9 cellular contexts compared by ENCODE assay signal in genomic region chr16:4081577-4082021, GRCh38. TPM values are rescaled to one million over a fixed set of nuclear protein-coding genes. Genes with fewer than 3 reads are reported as not detected.
DNase-seq lines count a peak whose midpoint lies in the region; ATAC-seq, FAIRE-seq and TF ChIP-seq lines count a peak whose summit lies in the region.
"Had no signal": no experiment of that assay in that cellular context is flagged by ENCODE, and none has a peak within 500 bp of the region (broad histone marks: within the 10 kb centered on the region; RNA-seq: fewer than 3 reads in every experiment).

No MANE protein-coding gene starts in this region.

- DNase-seq in SJCRH30 (peak; percentile 52 to 53), immature natural killer cell (no peak), kidney (no peak), globus pallidus (ENCODE audit: low spot score) (no peak)
- no peak for DNase-seq in activated T-helper 2 cell treated with anti-CD3 and anti-CD28 coated beads, Interferon-gamma antibody, Interleukin-2, Interleukin-4, amounts not matched to agents 10 μg/mL and 5 μg/mL and 100 μg/mL, durations not matched to agents 14 hours and 24 hours and 36 hours (ENCODE audit: low spot score)
- DNase-seq in stimulated activated naive CD8-positive, alpha-beta T cell treated with anti-CD3 and anti-CD28 coated beads, Interleukin-15, Interleukin-2, amounts not matched to agents 100 U/mL and 50 U/mL, for 24 hours, result peak; percentile 33
- DNase-seq: transverse colon had no signal

- peak overlapping the region; percentile 26 for H3K4me3 Mint-ChIP-seq in activated T-helper 2 cell treated with anti-CD3 and anti-CD28 coated beads, Interferon-gamma antibody, Interleukin-2, Interleukin-4, amounts not matched to agents 10 μg/mL and 5 μg/mL and 100 μg/mL, durations not matched to agents 14 hours and 24 hours and 36 hours (ENCODE audit: low read depth)
- peak overlapping the region in 3 of 5 donors; percentile 26 to 58 (median 38) for H3K4me3 Mint-ChIP-seq in immature natural killer cell

- H3K27ac ChIP-seq in SJCRH30 (peak overlapping the region; percentile 91), kidney (ENCODE audit: low read depth in 2 of 2, low read length in 2 of 2) (no peak overlapping the region)
- H3K27ac ChIP-seq: breast epithelium had no signal

- H3K4me3 ChIP-seq in SJCRH30, result peak overlapping the region; percentile 44
- H3K4me3 ChIP-seq in kidney (ENCODE audit: low read length in 2 of 2), result peak overlapping the region in 1 of 2 donors; percentile 28
- H3K4me3 ChIP-seq: breast epithelium, transverse colon had no signal

- TF ChIP-seq CTCF in kidney (IDR thresholded peaks at IDR 0.05; ENCODE audit: borderline replicate concordance, extremely low read depth, insufficient read depth), result no peak

- H3K9me3 Mint-ChIP-seq in activated T-helper 2 cell treated with anti-CD3 and anti-CD28 coated beads, Interferon-gamma antibody, Interleukin-2, Interleukin-4, amounts not matched to agents 10 μg/mL and 5 μg/mL and 100 μg/mL, durations not matched to agents 14 hours and 24 hours and 36 hours, result peaks cover 4% of the 10 kb centered on the region
- H3K9me3 Mint-ChIP-seq in immature natural killer cell, result peaks cover 0 to 1% (median 0%) of the 10 kb centered on the region in 6 donors

- peak overlapping the region in 1 of 2 donors; percentile 34 for H3K9ac ChIP-seq in kidney (ENCODE audit: low read length in 2 of 2)

- H3K27ac Mint-ChIP-seq in activated T-helper 2 cell treated with anti-CD3 and anti-CD28 coated beads, Interferon-gamma antibody, Interleukin-2, Interleukin-4, amounts not matched to agents 10 μg/mL and 5 μg/mL and 100 μg/mL, durations not matched to agents 14 hours and 24 hours and 36 hours, result no peak overlapping the region
- H3K27ac Mint-ChIP-seq in immature natural killer cell, result peak overlapping the region in 3 of 6 donors; percentile 20 to 35 (median 29)

- intact Hi-C loops in activated T-helper 2 cell treated with anti-CD3 and anti-CD28 coated beads, Interferon-gamma antibody, Interleukin-2, Interleukin-4, amounts not matched to agents 10 μg/mL and 5 μg/mL and 100 μg/mL, durations not matched to agents 14 hours and 24 hours and 36 hours (cut with micrococcal nuclease), result no loop called here
- intact Hi-C loops in kidney (cut with DNase I), result no loop called here

- 0 out of 2 replicates have a peak, but pooled peaks cover 2% of the 10 kb centered on the region for H3K36me3 ChIP-seq in SJCRH30
- H3K36me3 ChIP-seq in kidney (ENCODE audit: control insufficient read depth in 1 of 2, insufficient read depth in 2 of 2, low read length in 2 of 2), result no peaks in the 10 kb centered on the region
- H3K36me3 ChIP-seq: breast epithelium, transverse colon had no signal

- H3K27me3 Mint-ChIP-seq in activated T-helper 2 cell treated with anti-CD3 and anti-CD28 coated beads, Interferon-gamma antibody, Interleukin-2, Interleukin-4, amounts not matched to agents 10 μg/mL and 5 μg/mL and 100 μg/mL, durations not matched to agents 14 hours and 24 hours and 36 hours (ENCODE audit: low read depth), result no peaks in the 10 kb centered on the region
- H3K27me3 Mint-ChIP-seq in immature natural killer cell (ENCODE audit: low read depth in 3 of 3), result peaks cover 2 to 5% (median 2%) of the 10 kb centered on the region in 3 donors

- no peaks in the 10 kb centered on the region for H3K27me3 ChIP-seq in SJCRH30
- H3K27me3 ChIP-seq: breast epithelium, transverse colon had no signal

- H3K9me3 ChIP-seq in SJCRH30 (replicated peaks) (no peaks in the 10 kb centered on the region), kidney (ENCODE audit: control insufficient read depth in 1 of 2, low read length in 2 of 2) (no peaks in the 10 kb centered on the region)
- H3K9me3 ChIP-seq: breast epithelium, transverse colon had no signal

- H3K4me1 Mint-ChIP-seq in activated T-helper 2 cell treated with anti-CD3 and anti-CD28 coated beads, Interferon-gamma antibody, Interleukin-2, Interleukin-4, amounts not matched to agents 10 μg/mL and 5 μg/mL and 100 μg/mL, durations not matched to agents 14 hours and 24 hours and 36 hours (ENCODE audit: low read depth), result peaks cover 25% of the 10 kb centered on the region
- peaks cover 20 to 38% of the 10 kb centered on the region in 2 donors for H3K4me1 Mint-ChIP-seq in immature natural killer cell

- no peak for FAIRE-seq in kidney (lab: Jason Lieb, UNC)

- H3K36me3 Mint-ChIP-seq in activated T-helper 2 cell treated with anti-CD3 and anti-CD28 coated beads, Interferon-gamma antibody, Interleukin-2, Interleukin-4, amounts not matched to agents 10 μg/mL and 5 μg/mL and 100 μg/mL, durations not matched to agents 14 hours and 24 hours and 36 hours (ENCODE audit: low read depth), result peaks cover 4% of the 10 kb centered on the region
- peaks cover 0 to 4% (median 4%) of the 10 kb centered on the region in 3 donors for H3K36me3 Mint-ChIP-seq in immature natural killer cell

- peak; percentile 63 for ATAC-seq in stimulated activated naive CD8-positive, alpha-beta T cell treated with anti-CD3 and anti-CD28 coated beads, Interleukin-15, Interleukin-2, amounts not matched to agents 100 U/mL and 50 U/mL, for 24 hours
- ATAC-seq in HG02678 (IDR thresholded peaks at IDR 0.05; ENCODE audit: unreplicated experiment), result no peak

- peaks cover 7% of the 10 kb centered on the region; the same call in 1 of the 2 replicates for H3K4me1 ChIP-seq in SJCRH30
- peaks cover 3 to 7% of the 10 kb centered on the region in 2 donors for H3K4me1 ChIP-seq in kidney (ENCODE audit: control insufficient read depth in 1 of 2, insufficient read depth in 1 of 2, low read depth in 1 of 2, low read length in 2 of 2)
- H3K4me1 ChIP-seq: breast epithelium had no signal

RNA-seq across cellular contexts. Expression of gene ADCY9, which starts 34.6 kb away (rescaled TPM):
- 17.9 and 19.9 TPM in 2 replicates for total RNA-seq in SJCRH30 (2014; rRNA removed; shearing (Covaris generic))
- total RNA-seq in activated T-helper 2 cell treated with anti-CD3 and anti-CD28 coated beads, Interferon-gamma antibody, Interleukin-2, Interleukin-4, amounts not matched to agents 10 μg/mL and 5 μg/mL and 100 μg/mL, durations not matched to agents 14 hours and 24 hours and 36 hours, result 6.0 and 7.7 TPM in 2 replicates
- 1 to 10 TPM; 1.1 to 1.5 (median 1.4) TPM for polyA plus RNA-seq in immature natural killer cell
- 23.7 TPM for total RNA-seq in kidney
- 6.8 TPM for polyA plus RNA-seq in kidney (ENCODE audit: insufficient read depth, low read depth, low replicate concordance)

Comparison
In these comparisons a context has a peak if more than half of its experiments do, and no peak if none do; other contexts are left out.
1. DNase-seq: peak in SJCRH30 (2 of 2) and stimulated activated naive CD8-positive, alpha-beta T cell treated with anti-CD3 and anti-CD28 coated beads, Interleukin-15, Interleukin-2, amounts not matched to agents 100 U/mL and 50 U/mL, for 24 hours (single experiment); none in activated T-helper 2 cell treated with anti-CD3 and anti-CD28 coated beads, Interferon-gamma antibody, Interleukin-2, Interleukin-4, amounts not matched to agents 10 μg/mL and 5 μg/mL and 100 μg/mL, durations not matched to agents 14 hours and 24 hours and 36 hours (single experiment), immature natural killer cell (0 of 3), kidney (single experiment) and globus pallidus (single experiment).